In the genomic region with DNA sequence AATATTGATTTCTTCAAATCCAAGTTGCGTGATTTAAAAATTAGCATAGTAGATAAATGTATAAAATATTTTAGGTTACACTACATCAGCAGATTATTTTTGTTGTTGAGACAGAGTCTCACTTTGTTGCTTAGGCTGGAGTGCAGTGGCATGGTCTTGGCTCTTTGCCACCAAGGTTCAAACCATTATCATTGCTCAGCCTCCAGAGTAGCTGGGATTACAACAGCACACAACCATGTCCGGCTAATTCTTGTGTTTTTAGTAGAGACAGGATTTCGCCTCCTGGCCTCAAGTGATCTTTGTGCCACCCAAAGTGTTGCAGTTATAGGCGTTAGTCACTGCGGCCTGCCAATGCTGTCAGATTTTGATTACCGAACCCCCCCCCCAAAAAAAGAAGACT, we compare ENCODE assay signal across 26 cellular contexts.
"Had no signal": no experiment of that assay in that cellular context is flagged by ENCODE, and none has a peak within 500 bp of the region (broad histone marks: within the 10 kb centered on the region; RNA-seq: fewer than 3 reads in every experiment).

No MANE protein-coding gene starts in this region.

- H3K27me3 ChIP-seq: foreskin keratinocyte, hepatocyte, neural progenitor cell, ovary, right atrium auricular region, sigmoid colon, transverse colon had no signal

- H3K4me3 Mint-ChIP-seq: endodermal cell; memory B cell; mesothelial cell of epicardium; natural killer cell treated with Interleukin-12 subunit alpha and Interleukin-12 subunit beta and Interleukin-15 and Interleukin-18, amount 100 ng/mL, for 72 hours; neural progenitor cell; stimulated activated naive B cell treated with anti-CD40 and anti-IgM and Interleukin-4, amounts not matched to agents 10 μg/mL and 1 μg/mL and 100 μg/mL, for 72 hours; stimulated activated naive CD8-positive, alpha-beta T cell treated with anti-CD3 and anti-CD28 coated beads, Interleukin-15, amount 100 ng/mL, for 72 hours had no signal

- H3K27me3 Mint-ChIP-seq: memory B cell; natural killer cell treated with Interleukin-12 subunit alpha and Interleukin-12 subunit beta and Interleukin-15 and Interleukin-18, amount 100 ng/mL, for 72 hours; stimulated activated naive B cell treated with anti-CD40 and anti-IgM and Interleukin-4, amounts not matched to agents 10 μg/mL and 1 μg/mL and 100 μg/mL, for 72 hours; stimulated activated naive CD8-positive, alpha-beta T cell treated with anti-CD3 and anti-CD28 coated beads, Interleukin-15, amount 100 ng/mL, for 72 hours had no signal

- H3K9me3 ChIP-seq: lower lobe of right lung, ovary, sigmoid colon, thoracic aorta, transverse colon had no signal

- H3K4me3 ChIP-seq: hepatocyte, left ventricle myocardium inferior, lower lobe of right lung, neural progenitor cell, ovary, right atrium auricular region, sigmoid colon, skin epidermis, thoracic aorta, transverse colon had no signal

- H3K36me3 ChIP-seq: left ventricle myocardium inferior, lower lobe of right lung, neural progenitor cell, ovary, right atrium auricular region, sigmoid colon, thoracic aorta, transverse colon had no signal

- ATAC-seq: foreskin keratinocyte; left cardiac atrium; lower lobe of right lung; natural killer cell treated with Interleukin-12 subunit alpha and Interleukin-12 subunit beta and Interleukin-15 and Interleukin-18, amount 100 ng/mL, for 72 hours; stimulated activated naive B cell treated with anti-CD40 and anti-IgM and Interleukin-4, amounts not matched to agents 10 μg/mL and 1 μg/mL and 100 μg/mL, for 72 hours; stimulated activated naive CD8-positive, alpha-beta T cell treated with anti-CD3 and anti-CD28 coated beads, Interleukin-15, amount 100 ng/mL, for 72 hours had no signal

- FAIRE-seq: endothelial cell of umbilical vein had no signal

- H3K27ac ChIP-seq: foreskin keratinocyte, hepatocyte, left ventricle myocardium inferior, lower lobe of right lung, neural progenitor cell, ovary, right atrium auricular region, sigmoid colon, skin epidermis, thoracic aorta, transverse colon had no signal

- H3K27ac Mint-ChIP-seq: endodermal cell; memory B cell; mesothelial cell of epicardium; natural killer cell treated with Interleukin-12 subunit alpha and Interleukin-12 subunit beta and Interleukin-15 and Interleukin-18, amount 100 ng/mL, for 72 hours; neural progenitor cell; stimulated activated naive B cell treated with anti-CD40 and anti-IgM and Interleukin-4, amounts not matched to agents 10 μg/mL and 1 μg/mL and 100 μg/mL, for 72 hours; stimulated activated naive CD8-positive, alpha-beta T cell treated with anti-CD3 and anti-CD28 coated beads, Interleukin-15, amount 100 ng/mL, for 72 hours had no signal

- H2AFZ ChIP-seq: hepatocyte, neural progenitor cell had no signal

- H3K79me2 ChIP-seq: hepatocyte had no signal

- DNase-seq: effector CD4-positive, alpha-beta T cell; endodermal cell; erythroblast; foreskin keratinocyte; head of caudate nucleus; kidney; left cardiac atrium; left ventricle myocardium inferior; lower lobe of right lung; nucleus accumbens; ovary; sigmoid colon; stimulated activated CD4-positive, alpha-beta T cell treated with anti-CD3 and anti-CD28 coated beads, Interleukin-2, amount 100 ng/mL, for 24 hours; stimulated activated CD4-positive, alpha-beta T cell treated with anti-CD3 and anti-CD28 coated beads, Interleukin-4, amount 100 ng/mL, for 4 hours; stimulated activated naive B cell treated with anti-CD40 and anti-IgM and Interleukin-4, amounts not matched to agents 10 μg/mL and 1 μg/mL and 100 μg/mL, for 72 hours; stimulated activated naive CD8-positive, alpha-beta T cell treated with anti-CD3 and anti-CD28 coated beads, Interleukin-15, amount 100 ng/mL, for 72 hours; transverse colon had no signal

- H3K4me1 ChIP-seq: foreskin keratinocyte, left ventricle myocardium inferior, lower lobe of right lung, neural progenitor cell, right atrium auricular region, sigmoid colon, transverse colon had no signal

- H3K4me2 ChIP-seq: hepatocyte, neural progenitor cell had no signal

- H3K36me3 Mint-ChIP-seq: memory B cell; natural killer cell treated with Interleukin-12 subunit alpha and Interleukin-12 subunit beta and Interleukin-15 and Interleukin-18, amount 100 ng/mL, for 72 hours; neural progenitor cell; stimulated activated naive B cell treated with anti-CD40 and anti-IgM and Interleukin-4, amounts not matched to agents 10 μg/mL and 1 μg/mL and 100 μg/mL, for 72 hours had no signal

- H3K9ac ChIP-seq: neural progenitor cell had no signal

- H3K4me1 Mint-ChIP-seq: endodermal cell; memory B cell; stimulated activated naive B cell treated with anti-CD40 and anti-IgM and Interleukin-4, amounts not matched to agents 10 μg/mL and 1 μg/mL and 100 μg/mL, for 72 hours; stimulated activated naive CD8-positive, alpha-beta T cell treated with anti-CD3 and anti-CD28 coated beads, Interleukin-15, amount 100 ng/mL, for 72 hours had no signal
